ENCODE assay signal across 14 cellular contexts in the genomic region with DNA sequence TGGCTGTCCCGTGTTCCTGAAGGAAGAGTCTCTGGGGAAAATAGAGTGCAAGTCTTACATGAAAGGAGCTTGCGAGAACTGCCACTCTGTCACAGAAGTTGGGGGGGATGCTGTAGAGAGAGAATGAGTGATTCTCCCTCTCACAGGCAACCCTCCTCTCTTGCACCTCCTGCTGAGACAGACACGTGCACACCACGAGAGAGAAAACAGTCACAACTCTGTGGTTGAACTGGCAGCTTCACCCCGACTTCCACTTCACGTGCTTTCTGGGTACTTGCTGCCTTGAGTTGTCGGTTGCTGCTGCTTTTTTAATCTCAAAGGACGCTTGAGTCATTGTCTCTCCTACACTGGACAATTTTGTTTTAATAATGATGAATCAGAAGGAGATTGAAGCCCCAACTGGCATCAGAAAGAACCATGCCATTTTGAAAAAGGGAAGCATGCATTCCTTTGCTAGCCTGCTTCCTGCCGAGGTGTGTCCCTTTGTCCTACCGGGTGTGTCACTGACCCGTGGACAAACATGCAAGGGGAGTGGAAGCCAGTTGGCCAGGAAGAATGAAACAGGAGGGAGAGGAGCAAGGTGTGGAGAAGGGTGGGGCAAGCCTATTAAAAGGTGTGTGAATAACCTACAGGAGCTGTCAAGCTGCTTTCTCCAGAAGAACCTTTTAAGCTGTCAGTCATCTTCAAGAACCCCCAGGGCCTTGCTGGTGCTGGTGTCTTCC.
A peak's percentile ranks its signal among the peaks of the same experiment; 100 is the strongest.
DNase-seq lines count a peak whose midpoint lies in the region; ATAC-seq and TF ChIP-seq lines count a peak whose summit lies in the region.
"Had no signal": no experiment of that assay in that cellular context is flagged by ENCODE, and none has a peak within 500 bp of the region (broad histone marks: within the 10 kb centered on the region; RNA-seq: fewer than 3 reads in every experiment).

No MANE protein-coding gene starts in this region.

- CTCF ChIA-PET in activated naive CD4-positive, alpha-beta T cell treated with anti-CD3 and anti-CD28 coated beads, Interleukin-2, amount 10 ng/mL, durations not matched to agents 7 days and 5 days (lab: Charles Lee) = no interaction called here

- H2BK20ac ChIP-seq in H9 (ENCODE audit: low read depth, low read length, poor library complexity, severe bottlenecking) = no peak overlapping the region

- H3K9ac ChIP-seq in H9 (ENCODE audit: extremely low read depth, insufficient read length, low read length) = no peak overlapping the region

- H3K27ac ChIP-seq in H9 (ENCODE audit: insufficient read length, low read depth, low read length) = no peak overlapping the region
- H3K27ac ChIP-seq in caudate nucleus (ENCODE audit: low read depth, low read length) = peak overlapping the region; percentile 41

- ATAC-seq in HG03097 (IDR thresholded peaks at IDR 0.05; ENCODE audit: low FRiP score, unreplicated experiment) = no peak
- ATAC-seq: WTC11 had no signal

- no peaks in the 10 kb centered on the region for H4K20me1 ChIP-seq in H9 (ENCODE audit: control insufficient read depth, insufficient read depth, insufficient read length)

- H3K4me1 Mint-ChIP-seq in H9 = peaks cover 7 to 11% of the 10 kb centered on the region in 2 experiments; a peak in 3 of 4 replicates
- no peaks in the 10 kb centered on the region for H3K4me1 Mint-ChIP-seq in neural crest cell
- no peaks in the 10 kb centered on the region for H3K4me1 Mint-ChIP-seq in activated naive CD4-positive, alpha-beta T cell treated with anti-CD3 and anti-CD28 coated beads, Interleukin-2, amount 10 ng/mL, durations not matched to agents 7 days and 5 days
- H3K4me1 Mint-ChIP-seq: activated naive CD4-positive, alpha-beta T cell treated with anti-CD3 and anti-CD28 coated beads, Interleukin-2, amount 50 U/mL, for 24 hours had no signal

- H4K5ac ChIP-seq in H9 (ENCODE audit: insufficient read length, low read depth, low read length) = no peak overlapping the region

- H3K14ac ChIP-seq in H9 (ENCODE audit: insufficient read depth, low read length) = peak overlapping the region; percentile 79; the same call in 1 of the 2 replicates

- no peaks in the 10 kb centered on the region; the same call in 1 of the 2 replicates for H3K27me3 ChIP-seq in H9 (ENCODE audit: insufficient read depth, low read length)

- no peak overlapping the region for H2BK5ac ChIP-seq in H9 (ENCODE audit: insufficient read length, low read length)

- H3K4me3 Mint-ChIP-seq in H9 (no peak overlapping the region), neural crest cell (no peak overlapping the region)
- H3K4me3 Mint-ChIP-seq in activated naive CD4-positive, alpha-beta T cell treated with anti-CD3 and anti-CD28 coated beads, Interleukin-2, amount 10 ng/mL, durations not matched to agents 7 days and 5 days = no peak overlapping the region
- H3K4me3 Mint-ChIP-seq: activated naive CD4-positive, alpha-beta T cell treated with anti-CD3 and anti-CD28 coated beads, Interleukin-2, amount 50 U/mL, for 24 hours; WTC11 had no signal

- H3K9me3 Mint-ChIP-seq in H9 (no peaks in the 10 kb centered on the region), neural crest cell (no peaks in the 10 kb centered on the region)
- H3K9me3 Mint-ChIP-seq in activated naive CD4-positive, alpha-beta T cell treated with anti-CD3 and anti-CD28 coated beads, Interleukin-2, amount 10 ng/mL, durations not matched to agents 7 days and 5 days = no peaks in the 10 kb centered on the region
- H3K9me3 Mint-ChIP-seq: activated naive CD4-positive, alpha-beta T cell treated with anti-CD3 and anti-CD28 coated beads, Interleukin-2, amount 50 U/mL, for 24 hours had no signal

- H2AK5ac ChIP-seq in H9 (ENCODE audit: insufficient read length, low read length) = no peak overlapping the region

- no peak overlapping the region for H3K4ac ChIP-seq in H9 (ENCODE audit: low read depth, low read length)

- H3T11ph ChIP-seq in H9 (ENCODE audit: low read length) = no peak overlapping the region

- H2BK15ac ChIP-seq in H9 (ENCODE audit: low read depth, low read length) = no peak overlapping the region; the same call in 1 of the 2 replicates

- no peak overlapping the region for H3K23ac ChIP-seq in H9 (ENCODE audit: insufficient read length, low read depth, low read length)

- H3K4me1 ChIP-seq in H9 (ENCODE audit: insufficient read depth, low read length) = no peaks in the 10 kb centered on the region

- H3K27ac Mint-ChIP-seq in H9 = peak overlapping the region in 2 of 3 experiments; percentile 34 to 87; a peak in 2 of 7 replicates
- H3K27ac Mint-ChIP-seq in neural crest cell (ENCODE audit: unreplicated experiment) = peak overlapping the region; percentile 28
- H3K27ac Mint-ChIP-seq in activated naive CD4-positive, alpha-beta T cell treated with anti-CD3 and anti-CD28 coated beads, Interleukin-2, amount 10 ng/mL, durations not matched to agents 7 days and 5 days = no peak overlapping the region
- H3K27ac Mint-ChIP-seq: activated naive CD4-positive, alpha-beta T cell treated with anti-CD3 and anti-CD28 coated beads, Interleukin-2, amount 50 U/mL, for 24 hours; WTC11 had no signal

- no peaks in the 10 kb centered on the region for H3K79me1 ChIP-seq in H9 (ENCODE audit: insufficient read depth, low read depth, low read length, poor library complexity, severe bottlenecking)

- DNase-seq in H9 = no peak
- DNase-seq in NCI-H146 treated with DMSO at 0.1 percent for 48 hours (lab: John Stamatoyannopoulos, UW; ENCODE audit: unreplicated experiment) = peak; percentile 42
- DNase-seq in caudate nucleus (lab: John Stamatoyannopoulos, UW) = peak in 34 of 61 donors; percentile 15 to 88 (median 50)
- no peak for DNase-seq in neural crest cell (ENCODE audit: low read depth, low spot score)
- DNase-seq in activated naive CD4-positive, alpha-beta T cell treated with anti-CD3 and anti-CD28 coated beads, Interleukin-2, amount 10 ng/mL, durations not matched to agents 7 days and 5 days = no peak
- no peak for DNase-seq in NCI-H226
- DNase-seq in activated effector memory CD4-positive, alpha-beta T cell treated with anti-CD3 and anti-CD28 coated beads, Interleukin-2, amount 50 U/mL, for 16 hours = no peak
- DNase-seq: AML-193; NCI-H2171; posterior cingulate gyrus; stimulated activated CD4-positive, alpha-beta T cell treated with anti-CD3 and anti-CD28 coated beads, Interleukin-12 subunit alpha, Interleukin-12 subunit beta, amount 100 ng/mL, for 4 hours had no signal

- no peak overlapping the region for H4K8ac ChIP-seq in H9 (replicated peaks; ENCODE audit: insufficient read length, low read depth, low read length)

- H3K36me3 Mint-ChIP-seq in H9 (ENCODE audit: insufficient read depth in 1 of 3, low read depth in 3 of 3) (peaks cover 0 to 4% (median 0%) of the 10 kb centered on the region in 3 experiments; a peak in 2 of 7 replicates), neural crest cell (ENCODE audit: low read depth) (peaks cover 2% of the 10 kb centered on the region)
- H3K36me3 Mint-ChIP-seq in activated naive CD4-positive, alpha-beta T cell treated with anti-CD3 and anti-CD28 coated beads, Interleukin-2, amount 10 ng/mL, durations not matched to agents 7 days and 5 days = no peaks in the 10 kb centered on the region
- H3K36me3 Mint-ChIP-seq: activated naive CD4-positive, alpha-beta T cell treated with anti-CD3 and anti-CD28 coated beads, Interleukin-2, amount 50 U/mL, for 24 hours; WTC11 had no signal

- H3K56ac ChIP-seq in H9 (ENCODE audit: insufficient read length, low read depth, low read length) = no peak overlapping the region

- H4K91ac ChIP-seq in H9 (ENCODE audit: insufficient read length, low read depth, low read length) = no peak overlapping the region

- no peak overlapping the region for H2BK120ac ChIP-seq in H9 (ENCODE audit: low read depth, low read length, poor library complexity, severe bottlenecking)

- no peaks in the 10 kb centered on the region for H3K9me3 ChIP-seq in H9 (ENCODE audit: control insufficient read depth, low read depth, low read length)

- peaks cover 4% of the 10 kb centered on the region for H3K27me3 Mint-ChIP-seq in H9 (ENCODE audit: low read depth)
- peaks cover 15% of the 10 kb centered on the region for H3K27me3 Mint-ChIP-seq in neural crest cell (ENCODE audit: low read depth)
- peaks cover 20% of the 10 kb centered on the region for H3K27me3 Mint-ChIP-seq in activated naive CD4-positive, alpha-beta T cell treated with anti-CD3 and anti-CD28 coated beads, Interleukin-2, amount 10 ng/mL, durations not matched to agents 7 days and 5 days

- TF ChIP-seq CTCF in H9 (conservative IDR thresholded peaks at IDR 0.05) (no peak), neural crest cell (conservative IDR thresholded peaks at IDR 0.05) (no peak)

- no peaks in the 10 kb centered on the region for H3K23me2 ChIP-seq in H9 (ENCODE audit: insufficient read length, low read depth, low read length, poor library complexity, severe bottlenecking)

- no peak overlapping the region for H3K4me2 ChIP-seq in H9 (ENCODE audit: insufficient read depth, insufficient read length, low read length)

- no peak overlapping the region for H2BK12ac ChIP-seq in H9 (ENCODE audit: insufficient read length, low read depth, low read length)

- WGBS in H9 (ENCODE audit: extremely low coverage, insufficient read length, low lambda C conversion rate) = no CpG with 5 or more reads among the region's 11 CpGs

- no peaks in the 10 kb centered on the region for H3K79me2 ChIP-seq in H9 (ENCODE audit: insufficient read depth, low read length)

- no peak overlapping the region for H3K18ac ChIP-seq in H9 (ENCODE audit: insufficient read length, low read depth, low read length)

- no peak overlapping the region for H2AFZ ChIP-seq in H9 (ENCODE audit: low read length)

Comparison
In these comparisons a context has a peak if more than half of its experiments do, and no peak if none do; other contexts are left out.
1. DNase-seq: peak in NCI-H146 treated with DMSO at 0.1 percent for 48 hours (single experiment) and caudate nucleus (34 of 61); none in H9 (single experiment), neural crest cell (single experiment), activated naive CD4-positive, alpha-beta T cell treated with anti-CD3 and anti-CD28 coated beads, Interleukin-2, amount 10 ng/mL, durations not matched to agents 7 days and 5 days (single experiment), NCI-H226 (single experiment) and activated effector memory CD4-positive, alpha-beta T cell treated with anti-CD3 and anti-CD28 coated beads, Interleukin-2, amount 50 U/mL, for 16 hours (single experiment).